Comparison of ENCODE assay signal across 1 cellular context in the genomic region with DNA sequence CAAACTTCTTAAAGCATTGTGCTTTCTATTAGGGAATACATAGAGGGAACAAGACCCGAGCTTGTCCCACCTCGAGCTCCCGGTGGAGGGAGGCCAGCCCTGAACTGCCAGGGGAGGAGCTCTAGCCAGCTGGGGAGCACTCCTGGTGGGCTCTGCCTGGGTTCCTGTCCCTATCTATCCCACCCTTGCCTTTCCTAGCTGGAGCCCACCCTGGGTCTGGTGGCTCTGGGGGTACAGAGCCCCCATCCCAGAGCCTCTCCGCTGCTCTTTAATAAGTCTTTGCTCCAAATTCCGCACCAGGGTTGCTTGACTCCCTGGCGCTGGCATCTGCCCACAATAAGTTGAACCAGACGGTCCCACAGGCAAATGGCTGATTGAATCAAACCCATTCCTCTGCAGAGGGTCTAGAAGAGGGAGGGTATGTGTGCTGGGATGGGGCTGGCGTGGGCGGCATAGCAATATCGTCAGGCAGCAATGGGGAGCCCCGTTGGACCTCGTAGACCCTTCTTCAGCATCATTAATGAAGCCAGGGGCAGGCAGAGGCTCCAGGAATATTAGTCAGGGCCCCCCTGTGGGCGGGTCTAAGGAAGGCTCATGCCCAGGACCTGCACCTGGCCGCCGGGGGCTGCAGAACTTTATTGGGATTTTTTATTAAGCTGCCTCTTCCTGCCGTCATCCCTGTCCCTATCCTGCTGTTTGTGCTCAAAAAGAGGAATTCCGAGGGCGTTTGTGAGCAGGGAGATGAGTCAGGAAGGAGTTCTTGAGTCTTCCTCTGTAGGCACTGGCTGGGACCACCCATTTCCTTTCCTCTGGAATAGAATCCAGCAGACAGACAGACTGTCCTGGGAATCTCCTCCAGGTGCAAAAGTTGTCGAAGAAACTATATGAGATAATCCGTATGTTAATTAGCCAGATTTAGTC.
TF ChIP-seq lines count a peak whose summit lies in the region.

No MANE protein-coding gene starts in this region.

TF ChIP-seq in GM23338, 12 proteins besides CTCF, POLR2A, EP300 and RAD21:
- TF ChIP-seq, protein P1, sequence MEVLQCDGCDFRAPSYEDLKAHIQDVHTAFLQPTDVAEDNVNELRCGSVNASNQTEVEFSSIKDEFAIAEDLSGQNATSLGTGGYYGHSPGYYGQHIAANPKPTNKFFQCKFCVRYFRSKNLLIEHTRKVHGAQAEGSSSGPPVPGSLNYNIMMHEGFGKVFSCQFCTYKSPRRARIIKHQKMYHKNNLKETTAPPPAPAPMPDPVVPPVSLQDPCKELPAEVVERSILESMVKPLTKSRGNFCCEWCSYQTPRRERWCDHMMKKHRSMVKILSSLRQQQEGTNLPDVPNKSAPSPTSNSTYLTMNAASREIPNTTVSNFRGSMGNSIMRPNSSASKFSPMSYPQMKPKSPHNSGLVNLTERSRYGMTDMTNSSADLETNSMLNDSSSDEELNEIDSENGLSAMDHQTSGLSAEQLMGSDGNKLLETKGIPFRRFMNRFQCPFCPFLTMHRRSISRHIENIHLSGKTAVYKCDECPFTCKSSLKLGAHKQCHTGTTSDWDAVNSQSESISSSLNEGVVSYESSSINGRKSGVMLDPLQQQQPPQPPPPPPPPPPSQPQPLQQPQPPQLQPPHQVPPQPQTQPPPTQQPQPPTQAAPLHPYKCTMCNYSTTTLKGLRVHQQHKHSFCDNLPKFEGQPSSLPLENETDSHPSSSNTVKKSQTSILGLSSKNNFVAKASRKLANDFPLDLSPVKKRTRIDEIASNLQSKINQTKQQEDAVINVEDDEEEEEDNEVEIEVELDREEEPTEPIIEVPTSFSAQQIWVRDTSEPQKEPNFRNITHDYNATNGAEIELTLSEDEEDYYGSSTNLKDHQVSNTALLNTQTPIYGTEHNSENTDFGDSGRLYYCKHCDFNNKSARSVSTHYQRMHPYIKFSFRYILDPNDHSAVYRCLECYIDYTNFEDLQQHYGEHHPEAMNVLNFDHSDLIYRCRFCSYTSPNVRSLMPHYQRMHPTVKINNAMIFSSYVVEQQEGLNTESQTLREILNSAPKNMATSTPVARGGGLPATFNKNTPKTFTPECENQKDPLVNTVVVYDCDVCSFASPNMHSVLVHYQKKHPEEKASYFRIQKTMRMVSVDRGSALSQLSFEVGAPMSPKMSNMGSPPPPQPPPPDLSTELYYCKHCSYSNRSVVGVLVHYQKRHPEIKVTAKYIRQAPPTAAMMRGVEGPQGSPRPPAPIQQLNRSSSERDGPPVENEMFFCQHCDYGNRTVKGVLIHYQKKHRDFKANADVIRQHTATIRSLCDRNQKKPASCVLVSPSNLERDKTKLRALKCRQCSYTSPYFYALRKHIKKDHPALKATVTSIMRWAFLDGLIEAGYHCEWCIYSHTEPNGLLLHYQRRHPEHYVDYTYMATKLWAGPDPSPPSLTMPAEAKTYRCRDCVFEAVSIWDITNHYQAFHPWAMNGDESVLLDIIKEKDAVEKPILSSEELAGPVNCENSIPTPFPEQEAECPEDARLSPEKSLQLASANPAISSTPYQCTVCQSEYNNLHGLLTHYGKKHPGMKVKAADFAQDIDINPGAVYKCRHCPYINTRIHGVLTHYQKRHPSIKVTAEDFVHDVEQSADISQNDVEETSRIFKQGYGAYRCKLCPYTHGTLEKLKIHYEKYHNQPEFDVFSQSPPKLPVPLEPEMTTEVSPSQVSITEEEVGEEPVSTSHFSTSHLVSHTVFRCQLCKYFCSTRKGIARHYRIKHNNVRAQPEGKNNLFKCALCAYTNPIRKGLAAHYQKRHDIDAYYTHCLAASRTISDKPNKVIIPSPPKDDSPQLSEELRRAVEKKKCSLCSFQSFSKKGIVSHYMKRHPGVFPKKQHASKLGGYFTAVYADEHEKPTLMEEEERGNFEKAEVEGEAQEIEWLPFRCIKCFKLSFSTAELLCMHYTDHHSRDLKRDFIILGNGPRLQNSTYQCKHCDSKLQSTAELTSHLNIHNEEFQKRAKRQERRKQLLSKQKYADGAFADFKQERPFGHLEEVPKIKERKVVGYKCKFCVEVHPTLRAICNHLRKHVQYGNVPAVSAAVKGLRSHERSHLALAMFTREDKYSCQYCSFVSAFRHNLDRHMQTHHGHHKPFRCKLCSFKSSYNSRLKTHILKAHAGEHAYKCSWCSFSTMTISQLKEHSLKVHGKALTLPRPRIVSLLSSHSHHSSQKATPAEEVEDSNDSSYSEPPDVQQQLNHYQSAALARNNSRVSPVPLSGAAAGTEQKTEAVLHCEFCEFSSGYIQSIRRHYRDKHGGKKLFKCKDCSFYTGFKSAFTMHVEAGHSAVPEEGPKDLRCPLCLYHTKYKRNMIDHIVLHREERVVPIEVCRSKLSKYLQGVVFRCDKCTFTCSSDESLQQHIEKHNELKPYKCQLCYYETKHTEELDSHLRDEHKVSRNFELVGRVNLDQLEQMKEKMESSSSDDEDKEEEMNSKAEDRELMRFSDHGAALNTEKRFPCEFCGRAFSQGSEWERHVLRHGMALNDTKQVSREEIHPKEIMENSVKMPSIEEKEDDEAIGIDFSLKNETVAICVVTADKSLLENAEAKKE (CRISPR knock-in tag; IDR thresholded peaks at IDR 0.05) = no peak
- TF ChIP-seq ZNF114 (CRISPR knock-in tag; IDR thresholded peaks at IDR 0.05) (no peak), POLR2AphosphoS5 (IDR thresholded peaks at IDR 0.05; ENCODE audit: low read depth) (no peak), JUNB (IDR thresholded peaks at IDR 0.05; ENCODE audit: unreplicated experiment) (no peak), STAT1 (IDR thresholded peaks at IDR 0.05; ENCODE audit: unreplicated experiment) (no peak), NANOG (IDR thresholded peaks at IDR 0.05; ENCODE audit: borderline replicate concordance) (no peak), EZH2 (IDR thresholded peaks at IDR 0.05; ENCODE audit: low read depth, unreplicated experiment) (no peak), CREB1 (CRISPR knock-in tag; IDR thresholded peaks at IDR 0.05; ENCODE audit: low read depth) (no peak)
- TF ChIP-seq, protein P2, sequence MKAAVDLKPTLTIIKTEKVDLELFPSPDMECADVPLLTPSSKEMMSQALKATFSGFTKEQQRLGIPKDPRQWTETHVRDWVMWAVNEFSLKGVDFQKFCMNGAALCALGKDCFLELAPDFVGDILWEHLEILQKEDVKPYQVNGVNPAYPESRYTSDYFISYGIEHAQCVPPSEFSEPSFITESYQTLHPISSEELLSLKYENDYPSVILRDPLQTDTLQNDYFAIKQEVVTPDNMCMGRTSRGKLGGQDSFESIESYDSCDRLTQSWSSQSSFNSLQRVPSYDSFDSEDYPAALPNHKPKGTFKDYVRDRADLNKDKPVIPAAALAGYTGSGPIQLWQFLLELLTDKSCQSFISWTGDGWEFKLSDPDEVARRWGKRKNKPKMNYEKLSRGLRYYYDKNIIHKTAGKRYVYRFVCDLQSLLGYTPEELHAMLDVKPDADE (IDR thresholded peaks at IDR 0.05) = no peak
- TF ChIP-seq, protein P3, sequence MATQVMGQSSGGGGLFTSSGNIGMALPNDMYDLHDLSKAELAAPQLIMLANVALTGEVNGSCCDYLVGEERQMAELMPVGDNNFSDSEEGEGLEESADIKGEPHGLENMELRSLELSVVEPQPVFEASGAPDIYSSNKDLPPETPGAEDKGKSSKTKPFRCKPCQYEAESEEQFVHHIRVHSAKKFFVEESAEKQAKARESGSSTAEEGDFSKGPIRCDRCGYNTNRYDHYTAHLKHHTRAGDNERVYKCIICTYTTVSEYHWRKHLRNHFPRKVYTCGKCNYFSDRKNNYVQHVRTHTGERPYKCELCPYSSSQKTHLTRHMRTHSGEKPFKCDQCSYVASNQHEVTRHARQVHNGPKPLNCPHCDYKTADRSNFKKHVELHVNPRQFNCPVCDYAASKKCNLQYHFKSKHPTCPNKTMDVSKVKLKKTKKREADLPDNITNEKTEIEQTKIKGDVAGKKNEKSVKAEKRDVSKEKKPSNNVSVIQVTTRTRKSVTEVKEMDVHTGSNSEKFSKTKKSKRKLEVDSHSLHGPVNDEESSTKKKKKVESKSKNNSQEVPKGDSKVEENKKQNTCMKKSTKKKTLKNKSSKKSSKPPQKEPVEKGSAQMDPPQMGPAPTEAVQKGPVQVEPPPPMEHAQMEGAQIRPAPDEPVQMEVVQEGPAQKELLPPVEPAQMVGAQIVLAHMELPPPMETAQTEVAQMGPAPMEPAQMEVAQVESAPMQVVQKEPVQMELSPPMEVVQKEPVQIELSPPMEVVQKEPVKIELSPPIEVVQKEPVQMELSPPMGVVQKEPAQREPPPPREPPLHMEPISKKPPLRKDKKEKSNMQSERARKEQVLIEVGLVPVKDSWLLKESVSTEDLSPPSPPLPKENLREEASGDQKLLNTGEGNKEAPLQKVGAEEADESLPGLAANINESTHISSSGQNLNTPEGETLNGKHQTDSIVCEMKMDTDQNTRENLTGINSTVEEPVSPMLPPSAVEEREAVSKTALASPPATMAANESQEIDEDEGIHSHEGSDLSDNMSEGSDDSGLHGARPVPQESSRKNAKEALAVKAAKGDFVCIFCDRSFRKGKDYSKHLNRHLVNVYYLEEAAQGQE (IDR thresholded peaks at IDR 0.05; ENCODE audit: unreplicated experiment) = no peak
